ENCODE assay signal across 17 cellular contexts in the genomic region with DNA sequence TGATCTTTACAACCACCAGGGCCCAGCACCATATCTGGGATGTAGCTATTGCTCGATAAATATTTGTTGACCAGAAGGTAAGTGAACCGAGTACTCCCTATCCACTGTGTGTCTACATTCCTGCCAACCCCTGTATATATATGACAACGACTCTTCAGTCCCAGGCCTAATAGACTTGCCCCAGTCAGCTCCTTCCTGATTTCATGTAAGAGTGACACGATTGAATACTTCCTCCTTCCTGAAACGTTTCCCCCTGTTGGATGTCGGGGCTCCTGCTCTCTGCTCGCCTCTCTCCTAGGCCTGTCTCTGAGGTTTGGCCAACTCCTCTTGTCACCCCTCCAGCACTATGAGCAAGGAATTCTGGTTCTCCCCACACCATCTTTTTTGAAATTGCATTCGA.
"Had no signal": no experiment of that assay in that cellular context is flagged by ENCODE, and none has a peak within 500 bp of the region (broad histone marks: within the 10 kb centered on the region; RNA-seq: fewer than 3 reads in every experiment).

No MANE protein-coding gene starts in this region.

- H3K27ac ChIP-seq: cardiac muscle cell, epithelial cell of prostate, hepatocyte, lower lobe of right lung, neutrophil, spleen, thyroid gland had no signal

- H3K27me3 ChIP-seq: cardiac muscle cell, hepatocyte, neutrophil, spleen, thyroid gland had no signal

- H3K9me3 ChIP-seq: lower lobe of right lung, neutrophil, spleen, thyroid gland had no signal

- H3K36me3 Mint-ChIP-seq: natural killer cell treated with Interleukin-12 subunit alpha and Interleukin-12 subunit beta and Interleukin-15 and Interleukin-18, amount 100 ng/mL, for 72 hours; stimulated activated memory B cell treated with anti-CD40 and anti-IgM and Interleukin-4, amounts not matched to agents 10 μg/mL and 1 μg/mL and 100 μg/mL, for 72 hours had no signal

- H3K36me3 ChIP-seq: cardiac muscle cell, lower lobe of right lung, neutrophil, spleen, thyroid gland had no signal

- H3K27me3 Mint-ChIP-seq: activated CD4-positive, alpha-beta T cell treated with anti-CD3 and anti-CD28 coated beads for 36 hours; activated naive CD8-positive, alpha-beta T cell treated with anti-CD3 and anti-CD28 coated beads for 36 hours; stimulated activated memory B cell treated with anti-CD40 and anti-IgM and Interleukin-4, amounts not matched to agents 10 μg/mL and 1 μg/mL and 100 μg/mL, for 72 hours had no signal

- DNase-seq: activated CD4-positive, alpha-beta T cell treated with anti-CD3 and anti-CD28 coated beads for 36 hours; activated CD4-positive, alpha-beta T cell treated with anti-CD3 and anti-CD28 coated beads, Interleukin-2, amount 50 U/mL, for 48 hours; activated naive CD8-positive, alpha-beta T cell treated with anti-CD3 and anti-CD28 coated beads for 36 hours; amniotic stem cell; foreskin fibroblast; left cardiac atrium; lower lobe of right lung; spleen; stimulated activated CD4-positive, alpha-beta T cell treated with anti-CD3 and anti-CD28 coated beads, Interleukin-4, amount 100 ng/mL, for 4 hours; T-helper 2 cell; thyroid gland had no signal

- H3K4me1 Mint-ChIP-seq: stimulated activated memory B cell treated with anti-CD40 and anti-IgM and Interleukin-4, amounts not matched to agents 10 μg/mL and 1 μg/mL and 100 μg/mL, for 72 hours had no signal

- H3K9me3 Mint-ChIP-seq: natural killer cell treated with Interleukin-12 subunit alpha and Interleukin-12 subunit beta and Interleukin-15 and Interleukin-18, amount 100 ng/mL, for 72 hours had no signal

- H3K27ac Mint-ChIP-seq: activated CD4-positive, alpha-beta T cell treated with anti-CD3 and anti-CD28 coated beads for 36 hours; activated naive CD8-positive, alpha-beta T cell treated with anti-CD3 and anti-CD28 coated beads for 36 hours; natural killer cell treated with Interleukin-12 subunit alpha and Interleukin-12 subunit beta and Interleukin-15 and Interleukin-18, amount 100 ng/mL, for 72 hours; stimulated activated memory B cell treated with anti-CD40 and anti-IgM and Interleukin-4, amounts not matched to agents 10 μg/mL and 1 μg/mL and 100 μg/mL, for 72 hours had no signal

- ATAC-seq: activated CD4-positive, alpha-beta T cell treated with anti-CD3 and anti-CD28 coated beads for 36 hours; left cardiac atrium; natural killer cell treated with Interleukin-12 subunit alpha and Interleukin-12 subunit beta and Interleukin-15 and Interleukin-18, amount 100 ng/mL, for 72 hours; stimulated activated memory B cell treated with anti-CD40 and anti-IgM and Interleukin-4, amounts not matched to agents 10 μg/mL and 1 μg/mL and 100 μg/mL, for 72 hours had no signal

- H3K4me3 Mint-ChIP-seq: activated CD4-positive, alpha-beta T cell treated with anti-CD3 and anti-CD28 coated beads for 36 hours; activated naive CD8-positive, alpha-beta T cell treated with anti-CD3 and anti-CD28 coated beads for 36 hours; natural killer cell treated with Interleukin-12 subunit alpha and Interleukin-12 subunit beta and Interleukin-15 and Interleukin-18, amount 100 ng/mL, for 72 hours; stimulated activated memory B cell treated with anti-CD40 and anti-IgM and Interleukin-4, amounts not matched to agents 10 μg/mL and 1 μg/mL and 100 μg/mL, for 72 hours had no signal

- H3K4me3 ChIP-seq: cardiac muscle cell, hepatocyte, lower lobe of right lung, spleen, thyroid gland had no signal

- H3K4me1 ChIP-seq: lower lobe of right lung had no signal
